24 cellular contexts compared by ENCODE assay signal in the genomic region with DNA sequence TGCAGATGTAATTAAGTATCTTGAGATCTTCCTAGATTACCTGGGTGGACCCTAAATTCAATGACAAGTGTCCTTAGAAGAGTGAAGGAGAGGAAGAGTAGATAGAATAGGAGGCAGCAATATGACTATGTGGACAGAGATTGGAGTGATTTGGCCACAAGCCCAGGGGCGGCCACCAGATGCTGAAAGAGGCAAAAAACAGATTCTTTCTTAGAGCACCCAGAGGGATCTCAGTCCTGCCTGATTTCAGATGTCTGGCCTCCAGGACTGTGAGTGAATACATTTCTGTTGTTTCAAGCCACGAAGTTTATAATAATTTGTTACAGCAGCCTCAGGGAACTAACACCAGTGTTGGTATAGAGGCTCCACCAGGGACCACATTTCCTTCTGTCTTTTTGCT.
A peak's percentile ranks its signal among the peaks of the same experiment; 100 is the strongest.
DNase-seq lines count a peak whose midpoint lies in the region; ATAC-seq and TF ChIP-seq lines count a peak whose summit lies in the region.
"Had no signal": no experiment of that assay in that cellular context is flagged by ENCODE, and none has a peak within 500 bp of the region (broad histone marks: within the 10 kb centered on the region; RNA-seq: fewer than 3 reads in every experiment).

No MANE protein-coding gene starts in this region.

- TF ChIP-seq CTCF in AG09319 (IDR thresholded peaks at IDR 0.05; ENCODE audit: low read depth, low read length): no peak
- TF ChIP-seq CTCF in choroid plexus epithelial cell (conservative IDR thresholded peaks at IDR 0.05; ENCODE audit: low read depth, low read length): no peak

- no peak overlapping the region for H3K4me3 ChIP-seq in choroid plexus epithelial cell (ENCODE audit: low read depth, low read length)
- H3K4me3 ChIP-seq: colonic mucosa, gastroesophageal sphincter, hepatocyte, Peyer's patch, SJCRH30, spleen had no signal

- no peak for ATAC-seq in GM21737 (IDR thresholded peaks at IDR 0.05; ENCODE audit: unreplicated experiment)
- ATAC-seq: activated CD8-positive, alpha-beta memory T cell treated with anti-CD3 and anti-CD28 coated beads, Interleukin-2, amount 10 ng/mL, durations not matched to agents 7 days and 5 days; gastroesophageal sphincter; left colon had no signal

- DNase-seq in AG09319 (ENCODE audit: extremely low read depth, low read depth): peak; percentile 5
- peak; percentile 82 for DNase-seq in DMS79 treated with DMSO at 0.1 percent for 48 hours (lab: John Stamatoyannopoulos, UW)
- DNase-seq in choroid plexus epithelial cell (ENCODE audit: low read depth): peak; percentile 43
- peak; percentile 35 for DNase-seq in iris pigment epithelial cell (ENCODE audit: low read depth)
- no peak for DNase-seq in stimulated activated naive CD4-positive, alpha-beta T cell treated with Interleukin-2 at 50 U/mL for 16 hours (lab: John Stamatoyannopoulos, UW)
- DNase-seq in activated effector memory CD4-positive, alpha-beta T cell treated with anti-CD3 and anti-CD28 coated beads, Interleukin-2, amount 50 U/mL, for 16 hours: no peak
- DNase-seq: activated CD4-positive, CD25-positive, alpha-beta regulatory T cell; activated CD8-positive, alpha-beta memory T cell treated with anti-CD3 and anti-CD28 coated beads, Interleukin-2, amount 10 ng/mL, durations not matched to agents 7 days and 5 days; activated naive CD4-positive, alpha-beta T cell treated with anti-CD3 and anti-CD28 coated beads, Interleukin-2, amount 10 ng/mL, durations not matched to agents 7 days and 5 days; CD4-positive, CD25-positive, alpha-beta regulatory T cell; colonic mucosa; effector CD8-positive, alpha-beta T cell; IMR-90; left colon; NCI-H1694; NCI-H2171 treated with DMSO at 0.1 percent for 48 hours; occipital lobe; Peyer's patch; SJCRH30; spleen; trophoblast cell had no signal

Comparison
In these comparisons a context has a peak if more than half of its experiments do, and no peak if none do; other contexts are left out.
1. DNase-seq: peak in AG09319 (single experiment), DMS79 treated with DMSO at 0.1 percent for 48 hours (single experiment), choroid plexus epithelial cell (single experiment) and iris pigment epithelial cell (single experiment); none in stimulated activated naive CD4-positive, alpha-beta T cell treated with Interleukin-2 at 50 U/mL for 16 hours (single experiment) and activated effector memory CD4-positive, alpha-beta T cell treated with anti-CD3 and anti-CD28 coated beads, Interleukin-2, amount 50 U/mL, for 16 hours (single experiment).